12 cellular contexts compared by ENCODE assay signal in genomic region chr9:76827286-76828080, GRCh38.
"Had no signal": no experiment of that assay in that cellular context is flagged by ENCODE, and none has a peak within 500 bp of the region (broad histone marks: within the 10 kb centered on the region; RNA-seq: fewer than 3 reads in every experiment).

No MANE protein-coding gene starts in this region.

- H3K4me1 ChIP-seq: esophagus squamous epithelium, pancreas had no signal

- H3K36me3 ChIP-seq: esophagus squamous epithelium, pancreas had no signal

- H3K9me3 ChIP-seq: esophagus squamous epithelium, pancreas had no signal

- DNase-seq: activated CD4-positive, alpha-beta T cell treated with anti-CD3 and anti-CD28 coated beads for 4 hours; activated CD8-positive, alpha-beta memory T cell treated with anti-CD3 and anti-CD28 coated beads, Interleukin-2, amount 50 U/mL, for 48 hours; activated CD8-positive, alpha-beta T cell treated with anti-CD3 and anti-CD28 coated beads for 36 hours; activated naive CD4-positive, alpha-beta T cell; aorta; esophagus squamous epithelium; foreskin melanocyte; left ventricle myocardium superior; mesenchymal stem cell; pancreas; substantia nigra; T-helper 9 cell had no signal

- H3K27ac ChIP-seq: pancreas had no signal

- H3K27me3 ChIP-seq: esophagus squamous epithelium, pancreas had no signal

- H3K4me3 ChIP-seq: esophagus squamous epithelium, pancreas had no signal
